ENCODE assay signal across 1 cellular context in the genomic region with DNA sequence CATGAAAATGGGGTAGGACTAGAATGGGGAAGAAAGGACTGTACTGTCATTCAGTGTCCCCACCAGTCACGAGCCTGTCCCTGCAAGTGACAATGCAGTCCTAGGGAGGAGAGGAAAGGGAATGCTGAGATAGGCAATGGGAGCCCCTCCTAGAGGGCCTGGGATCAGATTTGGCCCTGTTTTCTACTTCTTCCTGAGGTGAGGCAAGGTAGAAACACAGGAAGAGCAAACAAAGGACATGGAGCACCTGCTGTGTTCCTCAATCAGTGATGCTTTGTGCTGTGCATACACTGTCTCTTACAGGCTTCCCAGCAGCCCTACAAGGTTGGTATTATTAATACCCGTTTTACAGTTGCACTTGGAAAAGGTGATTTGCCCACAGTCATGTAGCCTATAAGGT.
TF ChIP-seq lines count a peak whose summit lies in the region.

No MANE protein-coding gene starts in this region.

TF ChIP-seq in H1, 55 proteins besides CTCF, POLR2A, EP300 and RAD21:
- TF ChIP-seq GTF2F1 (IDR thresholded peaks at IDR 0.05; ENCODE audit: borderline replicate concordance, low read depth, low read length), result no peak
- no peak for TF ChIP-seq TAF7 (optimal IDR thresholded peaks at IDR 0.05; ENCODE audit: borderline replicate concordance, low read depth, low read length)
- TF ChIP-seq BACH1 (IDR thresholded peaks at IDR 0.05; ENCODE audit: low read length), result no peak
- no peak for TF ChIP-seq SIN3A (conservative IDR thresholded peaks at IDR 0.05 in 1 of 2, IDR thresholded peaks at IDR 0.05 in 1 of 2; ENCODE audit: low read depth in 1 of 2, low read length in 2 of 2)
- no peak for TF ChIP-seq TEAD4 (IDR thresholded peaks at IDR 0.05; ENCODE audit: low read depth, low read length)
- no peak for TF ChIP-seq CREB1 (IDR thresholded peaks at IDR 0.05)
- no peak for TF ChIP-seq JUND (IDR thresholded peaks at IDR 0.05; ENCODE audit: low read length)
- TF ChIP-seq RFX5 (IDR thresholded peaks at IDR 0.05; ENCODE audit: borderline replicate concordance, low read depth, low read length), result no peak
- TF ChIP-seq CTBP2 (IDR thresholded peaks at IDR 0.05; ENCODE audit: borderline replicate concordance, insufficient read depth, insufficient read length, low read length), result no peak
- no peak for TF ChIP-seq MAFK (IDR thresholded peaks at IDR 0.05; ENCODE audit: low read depth, low read length)
- TF ChIP-seq SRF (IDR thresholded peaks at IDR 0.05; ENCODE audit: low read depth, low read length), result no peak
- TF ChIP-seq SP1 (IDR thresholded peaks at IDR 0.05; ENCODE audit: low read depth, low read length), result no peak
- TF ChIP-seq FOSL1 (IDR thresholded peaks at IDR 0.05; ENCODE audit: insufficient read depth, low read depth, low read length), result no peak
